In the genomic region with DNA sequence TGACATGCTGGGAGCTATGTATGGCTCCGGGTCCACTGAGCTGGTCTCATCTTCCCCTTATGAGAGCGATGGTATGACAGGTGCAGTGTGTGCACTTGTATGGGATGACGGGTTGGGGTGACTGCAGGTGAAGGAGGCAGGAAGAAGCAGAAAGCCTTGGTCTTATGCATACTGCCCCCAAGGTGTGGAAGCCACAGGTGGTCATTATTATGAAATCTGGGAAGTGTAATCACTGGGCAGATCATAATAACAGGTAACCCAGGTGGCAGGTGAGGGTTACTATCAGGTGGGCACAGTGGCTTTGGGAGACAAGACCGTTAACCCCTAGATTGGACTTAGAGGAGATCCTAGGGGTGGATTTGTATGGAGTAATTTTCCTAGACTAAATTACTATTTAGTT, we compare ENCODE assay signal across 21 cellular contexts.
A peak's percentile ranks its signal among the peaks of the same experiment; 100 is the strongest.
DNase-seq lines count a peak whose midpoint lies in the region; ATAC-seq, FAIRE-seq and TF ChIP-seq lines count a peak whose summit lies in the region.
"Had no signal": no experiment of that assay in that cellular context is flagged by ENCODE, and none has a peak within 500 bp of the region (broad histone marks: within the 10 kb centered on the region; RNA-seq: fewer than 3 reads in every experiment).

No MANE protein-coding gene starts in this region.

- H2BK15ac ChIP-seq in H9 (ENCODE audit: low read depth, low read length) = peak overlapping the region; percentile 76; the same call in 1 of the 2 replicates
- no peak overlapping the region; the same call in 1 of the 2 replicates for H2BK15ac ChIP-seq in H1 (ENCODE audit: low read length)

- H3K23me2 ChIP-seq in H9 (ENCODE audit: insufficient read length, low read depth, low read length, poor library complexity, severe bottlenecking) = no peaks in the 10 kb centered on the region
- H3K23me2 ChIP-seq in H1 (ENCODE audit: low read depth, low read length) = no peaks in the 10 kb centered on the region

- H2AFZ ChIP-seq in H9 (ENCODE audit: low read length) = no peak overlapping the region
- H2AFZ ChIP-seq in H1 (ENCODE audit: low read length) = no peak overlapping the region

- intact Hi-C loops in activated T-helper 1 cell treated with anti-CD3 and anti-CD28 coated beads, Interleukin-12 subunit alpha, Interleukin-12 subunit beta, Interleukin-2, Interleukin-4 antibody, amounts not matched to agents 30 ng/mL and 10 ng/mL and 1 ng/mL, durations not matched to agents 14 hours and 24 hours and 36 hours (cut with micrococcal nuclease) = no loop called here

- H3K27me3 ChIP-seq in H9 (ENCODE audit: insufficient read depth, low read length) = no peaks in the 10 kb centered on the region
- H3K27me3 ChIP-seq in H1 (replicated peaks in 1 of 4; ENCODE audit: control insufficient read depth in 3 of 4, extremely low read depth in 1 of 4, insufficient read depth in 3 of 4, low read length in 3 of 4) = no peaks in the 10 kb centered on the region
- H3K27me3 ChIP-seq: BE2C had no signal

- no peak for TF ChIP-seq RAD21 in H1 (IDR thresholded peaks at IDR 0.05 in 1 of 2, conservative IDR thresholded peaks at IDR 0.05 in 1 of 2; ENCODE audit: low read depth in 2 of 2, low read length in 2 of 2)

- H4K20me1 ChIP-seq in H9 (ENCODE audit: control insufficient read depth, insufficient read depth, insufficient read length) (no peaks in the 10 kb centered on the region), H1 (replicated peaks in 1 of 2; ENCODE audit: control insufficient read depth in 1 of 2, insufficient read depth in 2 of 2, low read length in 2 of 2) (no peaks in the 10 kb centered on the region)

- H3K9ac ChIP-seq in H9 (ENCODE audit: extremely low read depth, insufficient read length, low read length) (no peak overlapping the region), H1 (replicated peaks in 1 of 4; ENCODE audit: extremely low read depth in 1 of 4, low read depth in 3 of 4, low read length in 3 of 4) (no peak overlapping the region)

- FAIRE-seq in H1 (lab: Jason Lieb, UNC) = no peak
- FAIRE-seq: A204.1, D721Med, GM12891, HTR-8/SVneo had no signal

- no peak overlapping the region for H3K27ac ChIP-seq in H9 (ENCODE audit: insufficient read length, low read depth, low read length)
- no peak overlapping the region for H3K27ac ChIP-seq in H1 (ENCODE audit: low read depth, low read length)

- no peak overlapping the region for H4K8ac ChIP-seq in H9 (replicated peaks; ENCODE audit: insufficient read length, low read depth, low read length)
- no peak overlapping the region for H4K8ac ChIP-seq in H1 (ENCODE audit: extremely low read depth, insufficient read depth, low read length)

- H3K79me2 ChIP-seq in H9 (ENCODE audit: insufficient read depth, low read length) (no peaks in the 10 kb centered on the region), H1 (ENCODE audit: control insufficient read depth in 1 of 2, insufficient read depth in 2 of 2, low read length in 2 of 2) (no peaks in the 10 kb centered on the region)

- H3K79me1 ChIP-seq in H9 (ENCODE audit: insufficient read depth, low read depth, low read length, poor library complexity, severe bottlenecking) (no peaks in the 10 kb centered on the region), H1 (ENCODE audit: low read depth, low read length) (no peaks in the 10 kb centered on the region)

- peaks cover 45 to 47% of the 10 kb centered on the region in 2 experiments for H3K4me1 Mint-ChIP-seq in H9
- H3K4me1 Mint-ChIP-seq in activated T-helper 1 cell treated with anti-CD3 and anti-CD28 coated beads, Interleukin-12 subunit alpha, Interleukin-12 subunit beta, Interleukin-2, Interleukin-4 antibody, amounts not matched to agents 30 ng/mL and 10 ng/mL and 1 ng/mL, durations not matched to agents 14 hours and 24 hours and 36 hours (ENCODE audit: low read depth) = no peaks in the 10 kb centered on the region
- H3K4me1 Mint-ChIP-seq: CD4-positive, CD25-positive, alpha-beta regulatory T cell; CD8-positive, alpha-beta memory T cell had no signal

- ATAC-seq in HG02840 (IDR thresholded peaks at IDR 0.05; ENCODE audit: low FRiP score, unreplicated experiment) = no peak

- H3K56ac ChIP-seq in H9 (ENCODE audit: insufficient read length, low read depth, low read length) = no peak overlapping the region
- no peak overlapping the region for H3K56ac ChIP-seq in H1 (replicated peaks; ENCODE audit: insufficient read length, low read depth, low read length)

- H2AK5ac ChIP-seq in H9 (ENCODE audit: insufficient read length, low read length) (no peak overlapping the region), H1 (ENCODE audit: low read depth, low read length) (peak overlapping the region; percentile 57)

- H3K23ac ChIP-seq in H9 (ENCODE audit: insufficient read length, low read depth, low read length) = no peak overlapping the region
- H3K23ac ChIP-seq in H1 (ENCODE audit: insufficient read length) = no peak overlapping the region

- H3K27me3 Mint-ChIP-seq in H9 (ENCODE audit: low read depth) = no peaks in the 10 kb centered on the region
- H3K27me3 Mint-ChIP-seq in activated T-helper 1 cell treated with anti-CD3 and anti-CD28 coated beads, Interleukin-12 subunit alpha, Interleukin-12 subunit beta, Interleukin-2, Interleukin-4 antibody, amounts not matched to agents 30 ng/mL and 10 ng/mL and 1 ng/mL, durations not matched to agents 14 hours and 24 hours and 36 hours (ENCODE audit: insufficient read depth) = peaks cover 2% of the 10 kb centered on the region
- H3K27me3 Mint-ChIP-seq: CD8-positive, alpha-beta memory T cell had no signal

- no peak overlapping the region for H3T11ph ChIP-seq in H9 (ENCODE audit: low read length)

- H3K36me3 ChIP-seq in H1 (ENCODE audit: control insufficient read depth in 2 of 4, insufficient read depth in 4 of 4, low read length in 3 of 4) = peaks cover 0 to 5% (median 1%) of the 10 kb centered on the region in 4 experiments; a peak in 2 of 8 replicates
- H3K36me3 ChIP-seq: BE2C had no signal

- H2BK120ac ChIP-seq in H9 (ENCODE audit: low read depth, low read length, poor library complexity, severe bottlenecking) (no peak overlapping the region), H1 (replicated peaks; ENCODE audit: low read depth, low read length) (no peak overlapping the region)

- POLR2A ChIA-PET in H1 (lab: Charles Lee; ENCODE audit: partially characterized antibody) = no interaction called here

- H3K18ac ChIP-seq in H9 (ENCODE audit: insufficient read length, low read depth, low read length) = no peak overlapping the region
- peak overlapping the region; percentile 51; the same call in 1 of the 2 replicates for H3K18ac ChIP-seq in H1 (ENCODE audit: extremely low read depth, low read length)

- DNase-seq in H9 (no peak), NCI-H146 (lab: John Stamatoyannopoulos, UW) (peak; percentile 83), H1 (ENCODE audit: low read depth in 1 of 2, low spot score in 2 of 2) (no peak), NCI-H2081 treated with DMSO at 0.1 percent for 48 hours (lab: John Stamatoyannopoulos, UW) (no peak), NCI-H128 (lab: John Stamatoyannopoulos, UW; ENCODE audit: unreplicated experiment) (no peak)
- no peak for DNase-seq in activated T-helper 1 cell treated with anti-CD3 and anti-CD28 coated beads, Interleukin-12 subunit alpha, Interleukin-12 subunit beta, Interleukin-2, Interleukin-4 antibody, amounts not matched to agents 30 ng/mL and 10 ng/mL and 1 ng/mL, durations not matched to agents 14 hours and 24 hours and 36 hours (ENCODE audit: low spot score)
- DNase-seq: ACHN; BE2C; C1 segment of cervical spinal cord; CD4-positive, CD25-positive, alpha-beta regulatory T cell; CD8-positive, alpha-beta memory T cell; COR-L47; GOT3; HCEC 1CT; HFFc6; KG1 had no signal

- WGBS in H9 (ENCODE audit: extremely low coverage, insufficient read length, low lambda C conversion rate) = no CpG with 5 or more reads among the region's 4 CpGs
- 78% methylated on average over 4 of the region's 4 CpGs; no CpG with 5 or more reads in 1 of the 2 experiments for WGBS in H1 (ENCODE audit: extremely low coverage in 1 of 2, insufficient coverage in 1 of 2, insufficient read length in 1 of 2, insufficient replicate concordance in 2 of 2, low coverage in 1 of 2, low lambda C conversion rate in 2 of 2, missing lambda C conversion rate in 1 of 2), 2 experiments

- TF ChIP-seq CTCF in H9 (conservative IDR thresholded peaks at IDR 0.05) (no peak), H1 (IDR thresholded peaks at IDR 0.05; ENCODE audit: control extremely low read depth in 1 of 3, insufficient read depth in 1 of 3, low read depth in 1 of 3, low read length in 3 of 3) (no peak)

- H3K4me2 ChIP-seq in H9 (ENCODE audit: insufficient read depth, insufficient read length, low read length) (peak overlapping the region; percentile 28), H1 (ENCODE audit: insufficient read depth in 1 of 2, low read depth in 2 of 2, low read length in 2 of 2) (peak overlapping the region; percentile 21 to 29; a peak in 2 of 4 replicates)

- peaks cover 1 to 14% (median 3%) of the 10 kb centered on the region in 3 experiments; a peak in 5 of 7 replicates for H3K36me3 Mint-ChIP-seq in H9 (ENCODE audit: insufficient read depth in 1 of 3, low read depth in 3 of 3)
- H3K36me3 Mint-ChIP-seq in activated T-helper 1 cell treated with anti-CD3 and anti-CD28 coated beads, Interleukin-12 subunit alpha, Interleukin-12 subunit beta, Interleukin-2, Interleukin-4 antibody, amounts not matched to agents 30 ng/mL and 10 ng/mL and 1 ng/mL, durations not matched to agents 14 hours and 24 hours and 36 hours (ENCODE audit: low read depth) = no peaks in the 10 kb centered on the region
- H3K36me3 Mint-ChIP-seq: CD4-positive, CD25-positive, alpha-beta regulatory T cell; CD8-positive, alpha-beta memory T cell had no signal

- H3K14ac ChIP-seq in H9 (ENCODE audit: insufficient read depth, low read length) = peak overlapping the region; percentile 56; the same call in 1 of the 2 replicates
- no peak overlapping the region for H3K14ac ChIP-seq in H1 (ENCODE audit: insufficient read length)

- CTCF ChIA-PET in H1 (lab: Charles Lee; ENCODE audit: partially characterized antibody) = no interaction called here

- peak overlapping the region; percentile 14 to 83 (median 33); a peak in 4 of 7 replicates for H3K27ac Mint-ChIP-seq in H9
- H3K27ac Mint-ChIP-seq in activated T-helper 1 cell treated with anti-CD3 and anti-CD28 coated beads, Interleukin-12 subunit alpha, Interleukin-12 subunit beta, Interleukin-2, Interleukin-4 antibody, amounts not matched to agents 30 ng/mL and 10 ng/mL and 1 ng/mL, durations not matched to agents 14 hours and 24 hours and 36 hours = no peak overlapping the region
- H3K27ac Mint-ChIP-seq: CD4-positive, CD25-positive, alpha-beta regulatory T cell; HFFc6 had no signal

- H3K9me3 Mint-ChIP-seq in H9 = peaks cover 3 to 5% of the 10 kb centered on the region in 2 experiments; a peak in 4 of 5 replicates
- H3K9me3 Mint-ChIP-seq in activated T-helper 1 cell treated with anti-CD3 and anti-CD28 coated beads, Interleukin-12 subunit alpha, Interleukin-12 subunit beta, Interleukin-2, Interleukin-4 antibody, amounts not matched to agents 30 ng/mL and 10 ng/mL and 1 ng/mL, durations not matched to agents 14 hours and 24 hours and 36 hours = no peaks in the 10 kb centered on the region
- H3K9me3 Mint-ChIP-seq: CD8-positive, alpha-beta memory T cell; HFFc6 had no signal

- no peak overlapping the region for H2BK20ac ChIP-seq in H9 (ENCODE audit: low read depth, low read length, poor library complexity, severe bottlenecking)
- peak overlapping the region; percentile 13; the same call in 1 of the 2 replicates for H2BK20ac ChIP-seq in H1 (ENCODE audit: low read length)

- TF ChIP-seq POLR2A in H1 (IDR thresholded peaks at IDR 0.05; ENCODE audit: control extremely low read depth in 1 of 2, low read depth in 2 of 2, low read length in 2 of 2) = no peak

- H3K4me3 ChIP-seq in H1 (ENCODE audit: extremely low read depth in 1 of 4, insufficient read depth in 2 of 4, low read depth in 3 of 4, low read length in 4 of 4) = no peak overlapping the region

- H2BK12ac ChIP-seq in H9 (ENCODE audit: insufficient read length, low read depth, low read length) (no peak overlapping the region), H1 (ENCODE audit: low read depth, low read length) (no peak overlapping the region; the same call in 1 of the 2 replicates)

- H4K5ac ChIP-seq in H9 (ENCODE audit: insufficient read length, low read depth, low read length) = no peak overlapping the region
- H4K5ac ChIP-seq in H1 (ENCODE audit: insufficient read length, low read depth, low read length) = no peak overlapping the region

- no peak for TF ChIP-seq EP300 in H1 (IDR thresholded peaks at IDR 0.05; ENCODE audit: borderline replicate concordance in 1 of 2, low read depth in 2 of 2, low read length in 2 of 2)

- no peak overlapping the region for H4K91ac ChIP-seq in H9 (ENCODE audit: insufficient read length, low read depth, low read length)
- peak overlapping the region; percentile 11 for H4K91ac ChIP-seq in H1 (replicated peaks; ENCODE audit: insufficient read length, low read length)

- H2BK5ac ChIP-seq in H9 (ENCODE audit: insufficient read length, low read length) (no peak overlapping the region), H1 (ENCODE audit: low read depth, low read length) (no peak overlapping the region)

- H3K9me3 ChIP-seq in H9 (ENCODE audit: control insufficient read depth, low read depth, low read length) (no peaks in the 10 kb centered on the region), H1 (ENCODE audit: insufficient read depth in 2 of 2, low read depth in 1 of 2, low read length in 1 of 2) (peaks cover 3 to 5% of the 10 kb centered on the region in 2 experiments; a peak in 2 of 4 replicates)
- H3K9me3 ChIP-seq: BE2C had no signal

- H3K4me1 ChIP-seq in H9 (ENCODE audit: insufficient read depth, low read length) (peaks cover 15% of the 10 kb centered on the region; the same call in 1 of the 2 replicates), H1 (replicated peaks in 1 of 4; ENCODE audit: control insufficient read depth in 3 of 4, insufficient read depth in 4 of 4, low read length in 3 of 4) (peaks cover 4 to 14% (median 10%) of the 10 kb centered on the region in 4 experiments)

- no peak overlapping the region for H3K4ac ChIP-seq in H9 (ENCODE audit: low read depth, low read length)
- no peak overlapping the region for H3K4ac ChIP-seq in H1 (replicated peaks; ENCODE audit: insufficient read length, low read depth, low read length)

- peak overlapping the region in 1 of 2 experiments; percentile 36; a peak in 1 of 5 replicates for H3K4me3 Mint-ChIP-seq in H9
- no peak overlapping the region for H3K4me3 Mint-ChIP-seq in activated T-helper 1 cell treated with anti-CD3 and anti-CD28 coated beads, Interleukin-12 subunit alpha, Interleukin-12 subunit beta, Interleukin-2, Interleukin-4 antibody, amounts not matched to agents 30 ng/mL and 10 ng/mL and 1 ng/mL, durations not matched to agents 14 hours and 24 hours and 36 hours
- H3K4me3 Mint-ChIP-seq: CD4-positive, CD25-positive, alpha-beta regulatory T cell; CD8-positive, alpha-beta memory T cell; HFFc6 had no signal
